8 cellular contexts compared by ENCODE assay signal in the genomic region with DNA sequence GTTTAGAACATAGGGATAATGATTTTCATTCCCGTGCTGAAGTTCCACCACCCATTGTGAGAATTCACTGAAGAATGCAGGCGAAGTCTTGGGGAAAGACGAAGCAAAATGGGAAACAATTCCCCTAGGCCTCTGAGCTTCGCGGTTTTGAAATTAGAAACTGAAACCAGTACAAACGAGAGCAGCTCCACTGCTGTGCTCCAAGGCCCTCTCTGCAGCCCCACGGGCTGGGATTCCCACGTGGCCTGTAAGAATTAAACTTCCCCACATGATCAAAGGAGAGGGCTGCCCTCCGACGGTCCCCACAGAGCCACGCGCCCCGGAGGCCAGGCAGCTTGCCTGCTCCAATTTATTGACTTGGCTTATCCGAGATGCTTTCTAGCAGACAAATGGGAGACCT.
DNase-seq lines count a peak whose midpoint lies in the region; ATAC-seq and TF ChIP-seq lines count a peak whose summit lies in the region.

No MANE protein-coding gene starts in this region.

- no peak overlapping the region for H3K27ac Mint-ChIP-seq in activated CD4-positive, alpha-beta T cell treated with anti-CD3 and anti-CD28 coated beads, Interleukin-2, amount 10 ng/mL, durations not matched to agents 7 days and 5 days
- H3K27ac Mint-ChIP-seq in type B pancreatic cell: peak overlapping the region; percentile 61

- H3K36me3 ChIP-seq in left lung: peaks cover 0 to 7% of the 10 kb centered on the region in 2 donors

- CTCF ChIA-PET in activated CD4-positive, alpha-beta T cell treated with anti-CD3 and anti-CD28 coated beads, Interleukin-2, amount 10 ng/mL, durations not matched to agents 7 days and 5 days (lab: Charles Lee): interaction anchor here (1.4 kb wide), 1 partner anchor 12 kb away, joined by 3 read pairs; no protein-coding TSS in a partner anchor

- intact Hi-C loops in left lung (cut with DNase I): no loop called here

- H3K9me3 Mint-ChIP-seq in activated CD4-positive, alpha-beta T cell treated with anti-CD3 and anti-CD28 coated beads, Interleukin-2, amount 10 ng/mL, durations not matched to agents 7 days and 5 days: no peaks in the 10 kb centered on the region
- no peaks in the 10 kb centered on the region for H3K9me3 Mint-ChIP-seq in type B pancreatic cell

- no peak for TF ChIP-seq CTCF in astrocyte of the spinal cord (IDR thresholded peaks at IDR 0.05; ENCODE audit: low read depth, low read length)
- no peak for TF ChIP-seq CTCF in left lung (IDR thresholded peaks at IDR 0.05)
- TF ChIP-seq CTCF in type B pancreatic cell (conservative IDR thresholded peaks at IDR 0.05): no peak

- H3K4me1 Mint-ChIP-seq in activated CD4-positive, alpha-beta T cell treated with anti-CD3 and anti-CD28 coated beads, Interleukin-2, amount 10 ng/mL, durations not matched to agents 7 days and 5 days: peaks cover 5% of the 10 kb centered on the region
- H3K4me1 Mint-ChIP-seq in type B pancreatic cell (ENCODE audit: unreplicated experiment): peaks cover 19% of the 10 kb centered on the region

- peak overlapping the region; percentile 33 to 55 for H3K27ac ChIP-seq in left lung

- no peaks in the 10 kb centered on the region for H3K9me3 ChIP-seq in left lung

- peak; percentile 8 for DNase-seq in activated CD4-positive, alpha-beta T cell treated with anti-CD3 and anti-CD28 coated beads, Interleukin-2, amount 10 ng/mL, durations not matched to agents 7 days and 5 days
- no peak for DNase-seq in activated CD4-positive, alpha-beta T cell treated with anti-CD3 and anti-CD28 coated beads, Interleukin-2, amount 50 U/mL, for 1 hour
- DNase-seq in astrocyte of the spinal cord (ENCODE audit: low read depth, low spot score): peak; percentile 90
- DNase-seq in left lung: peak in 1 of 2 donors; percentile 49
- no peak for DNase-seq in type B pancreatic cell (ENCODE audit: extremely low spot score, unreplicated experiment)
- DNase-seq in activated effector memory CD4-positive, alpha-beta T cell treated with Interleukin-2 at 50 U/mL for 16 hours: no peak
- DNase-seq in SHP77 (lab: John Stamatoyannopoulos, UW): no peak

- POLR2A ChIA-PET in activated CD4-positive, alpha-beta T cell treated with anti-CD3 and anti-CD28 coated beads, Interleukin-2, amount 10 ng/mL, durations not matched to agents 7 days and 5 days (lab: Charles Lee): no interaction called here

- in situ Hi-C loops in astrocyte of the spinal cord (cut with HindIII; ENCODE audit: low sequenced_read_pairs): no loop called here

- H3K27me3 Mint-ChIP-seq in activated CD4-positive, alpha-beta T cell treated with anti-CD3 and anti-CD28 coated beads, Interleukin-2, amount 10 ng/mL, durations not matched to agents 7 days and 5 days: peaks cover 5% of the 10 kb centered on the region
- H3K27me3 Mint-ChIP-seq in type B pancreatic cell: no peaks in the 10 kb centered on the region

- H3K36me3 Mint-ChIP-seq in activated CD4-positive, alpha-beta T cell treated with anti-CD3 and anti-CD28 coated beads, Interleukin-2, amount 10 ng/mL, durations not matched to agents 7 days and 5 days (ENCODE audit: low read depth): no peaks in the 10 kb centered on the region
- peaks cover 3% of the 10 kb centered on the region for H3K36me3 Mint-ChIP-seq in type B pancreatic cell

- no peak overlapping the region for H3K4me3 Mint-ChIP-seq in activated CD4-positive, alpha-beta T cell treated with anti-CD3 and anti-CD28 coated beads, Interleukin-2, amount 10 ng/mL, durations not matched to agents 7 days and 5 days
- H3K4me3 Mint-ChIP-seq in type B pancreatic cell: peak overlapping the region; percentile 80

- H3K4me3 ChIP-seq in astrocyte of the spinal cord (ENCODE audit: low read depth, low read length): no peak overlapping the region
- no peak overlapping the region for H3K4me3 ChIP-seq in left lung

- H3K27me3 ChIP-seq in left lung: no peaks in the 10 kb centered on the region

- H3K4me1 ChIP-seq in left lung: peaks cover 7 to 10% of the 10 kb centered on the region in 2 donors

- ATAC-seq in left lung (peak; percentile 69), GM18867 (IDR thresholded peaks at IDR 0.05; ENCODE audit: unreplicated experiment) (no peak)

Comparison
In these comparisons a context has a peak if more than half of its experiments do, and no peak if none do; other contexts are left out.
1. DNase-seq: peak in activated CD4-positive, alpha-beta T cell treated with anti-CD3 and anti-CD28 coated beads, Interleukin-2, amount 10 ng/mL, durations not matched to agents 7 days and 5 days (single experiment) and astrocyte of the spinal cord (single experiment); none in activated CD4-positive, alpha-beta T cell treated with anti-CD3 and anti-CD28 coated beads, Interleukin-2, amount 50 U/mL, for 1 hour (single experiment), type B pancreatic cell (single experiment), activated effector memory CD4-positive, alpha-beta T cell treated with Interleukin-2 at 50 U/mL for 16 hours (single experiment) and SHP77 (0 of 2).